In genomic region chr1:1381294-1381693, GRCh38 we compare ENCODE assay signal across 18 cellular contexts. TPM values are rescaled to one million over a fixed set of nuclear protein-coding genes. Genes with fewer than 3 reads are reported as not detected.
DNase-seq lines count a peak whose midpoint lies in the region; ATAC-seq and TF ChIP-seq lines count a peak whose summit lies in the region.
"Had no signal": no experiment of that assay in that cellular context is flagged by ENCODE, and none has a peak within 500 bp of the region (broad histone marks: within the 10 kb centered on the region; RNA-seq: fewer than 3 reads in every experiment).

No MANE protein-coding gene starts in this region.

- no peak overlapping the region for H3K4me3 Mint-ChIP-seq in endothelial cell (ENCODE audit: unreplicated experiment)
- H3K4me3 Mint-ChIP-seq: CD4-positive, alpha-beta memory T cell; GM23338; H9 had no signal

- no peaks in the 10 kb centered on the region for H3K9me3 Mint-ChIP-seq in endothelial cell (ENCODE audit: unreplicated experiment)
- H3K9me3 Mint-ChIP-seq: CD4-positive, alpha-beta memory T cell; GM23338; H9 had no signal

- H3K36me3 Mint-ChIP-seq in endothelial cell (ENCODE audit: low read depth, unreplicated experiment), result peaks cover 12% of the 10 kb centered on the region

- H3K27ac ChIP-seq in RWPE1, result peak overlapping the region; percentile 5
- H3K27ac ChIP-seq: 22Rv1 had no signal

- H3K27ac Mint-ChIP-seq in endothelial cell (ENCODE audit: unreplicated experiment), result no peak overlapping the region
- H3K27ac Mint-ChIP-seq: CD4-positive, alpha-beta memory T cell; GM23338; H9 had no signal

- no peaks in the 10 kb centered on the region for H3K4me1 Mint-ChIP-seq in endothelial cell (ENCODE audit: unreplicated experiment)

- ATAC-seq in Right ventricle myocardium inferior, result no peak
- no peak for ATAC-seq in GM19397 (IDR thresholded peaks at IDR 0.05; ENCODE audit: unreplicated experiment)
- ATAC-seq: GM23338, HCT116 had no signal

- intact Hi-C loops in Right ventricle myocardium inferior (cut with DNase I) (no loop called here), cardiac septum (cut with DNase I) (no loop called here), posterior vena cava (cut with DNase I) (no loop called here)

- DNase-seq in Right ventricle myocardium inferior (ENCODE audit: missing footprints) (peak; percentile 14), cardiac septum (ENCODE audit: low spot score) (no peak), RWPE1 (ENCODE audit: low spot score) (no peak), posterior vena cava (ENCODE audit: low spot score) (peak; percentile 63), endothelial cell (ENCODE audit: low spot score) (no peak)
- DNase-seq: AML-193; C1 segment of cervical spinal cord; Calu3; CD4-positive, alpha-beta memory T cell; COR-L47; DMS53; DMS79 treated with DMSO at 0.1 percent for 48 hours; GF-D8; H9 had no signal

- POLR2A ChIA-PET in RWPE1 (lab: Yijun Ruan, JAX; ENCODE audit: low non-redundant PET), result no interaction called here

- TF ChIP-seq CTCF in RWPE1 (conservative IDR thresholded peaks at IDR 0.05; ENCODE audit: low read depth) (no peak), endothelial cell (IDR thresholded peaks at IDR 0.05; ENCODE audit: unreplicated experiment) (no peak)

- H3K27me3 Mint-ChIP-seq in endothelial cell (ENCODE audit: unreplicated experiment), result peaks cover 3% of the 10 kb centered on the region
- H3K27me3 Mint-ChIP-seq: CD4-positive, alpha-beta memory T cell had no signal

- CTCF ChIA-PET in RWPE1 (lab: Yijun Ruan, JAX), result no interaction called here

RNA-seq across cellular contexts. Expression of gene AURKAIP1, which starts 6.3 kb away (rescaled TPM):
- 265 TPM for total RNA-seq in Right ventricle myocardium inferior
- 174 TPM for total RNA-seq in cardiac septum
- total RNA-seq in posterior vena cava, result 10 to 100 TPM; 70.9 to 78.8 TPM
- 128 TPM for total RNA-seq in endothelial cell (ENCODE audit: unreplicated experiment)

RNA-seq across cellular contexts. Expression of gene CCNL2, which starts 17.8 kb away (rescaled TPM):
- total RNA-seq in Right ventricle myocardium inferior, result 49.4 TPM
- total RNA-seq in cardiac septum, result 78.6 TPM
- 100 to 1,000 TPM; 102 to 109 TPM for total RNA-seq in posterior vena cava
- 266 TPM for total RNA-seq in endothelial cell (ENCODE audit: unreplicated experiment)

RNA-seq across cellular contexts. Expression of gene MXRA8, which starts 22.9 kb away (rescaled TPM):
- 21.8 TPM for total RNA-seq in Right ventricle myocardium inferior
- 30.5 TPM for total RNA-seq in cardiac septum
- total RNA-seq in posterior vena cava, result 100 to 1,000 TPM; 104 to 174 TPM
- 0.64 TPM for total RNA-seq in endothelial cell (ENCODE audit: unreplicated experiment)
- total RNA-seq: Calu3 had no signal

RNA-seq across cellular contexts. Expression of gene MRPL20, which starts 25.8 kb away (rescaled TPM):
- total RNA-seq in Right ventricle myocardium inferior (140 TPM), cardiac septum (127 TPM), posterior vena cava (10 to 100 TPM; 69.7 to 75.0 TPM), endothelial cell (ENCODE audit: unreplicated experiment) (95.0 TPM)

RNA-seq across cellular contexts. Expression of gene DVL1, which starts 32.1 kb away (rescaled TPM):
- 119 TPM for total RNA-seq in Right ventricle myocardium inferior
- 96.2 TPM for total RNA-seq in cardiac septum
- total RNA-seq in posterior vena cava, result 10 to 100 TPM; 45.9 to 61.9 TPM
- total RNA-seq in endothelial cell (ENCODE audit: unreplicated experiment), result 26.7 TPM

Comparison
In these comparisons a context has a peak if more than half of its experiments do, and no peak if none do; other contexts are left out.
1. DNase-seq: peak in Right ventricle myocardium inferior (single experiment) and posterior vena cava (single experiment); none in cardiac septum (single experiment), RWPE1 (single experiment) and endothelial cell (single experiment).
2. RNA of gene MXRA8, which starts 22.9 kb away (total RNA-seq): 104 to 174 TPM in posterior vena cava, 30.5 TPM in cardiac septum (single experiment) and 21.8 TPM in Right ventricle myocardium inferior (single experiment); 0.64 TPM in endothelial cell (single experiment); every median in the first group is over 10 times any median in the second.